ENCODE assay signal across 12 cellular contexts in the genomic region with DNA sequence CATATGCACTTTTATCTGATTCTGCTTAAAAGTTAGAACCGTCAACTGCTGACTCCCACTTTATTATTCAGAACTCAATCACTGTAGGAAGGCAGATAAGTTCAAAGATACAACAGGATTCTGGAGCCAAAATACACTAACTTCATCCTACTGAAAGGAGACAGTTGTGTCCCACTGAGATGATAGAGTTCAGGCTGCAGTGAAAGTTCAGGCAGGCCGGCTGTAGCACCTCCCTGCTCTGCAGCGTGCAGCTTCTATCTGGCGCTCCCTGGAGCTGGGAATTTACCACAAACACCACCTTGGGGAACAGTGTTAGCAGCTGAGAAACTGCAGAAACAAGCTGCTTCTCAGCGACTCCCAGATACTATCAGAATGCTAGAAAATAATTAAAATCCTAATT. TPM values are rescaled to one million over a fixed set of nuclear protein-coding genes. Genes with fewer than 3 reads are reported as not detected.
A peak's percentile ranks its signal among the peaks of the same experiment; 100 is the strongest.
DNase-seq lines count a peak whose midpoint lies in the region; ATAC-seq and TF ChIP-seq lines count a peak whose summit lies in the region.
"Had no signal": no experiment of that assay in that cellular context is flagged by ENCODE, and none has a peak within 500 bp of the region (broad histone marks: within the 10 kb centered on the region; RNA-seq: fewer than 3 reads in every experiment).

No MANE protein-coding gene starts in this region.

- no peak overlapping the region for H2BK5ac ChIP-seq in neuronal stem cell (ENCODE audit: low read length)

- no peak overlapping the region for H4K8ac ChIP-seq in neuronal stem cell (ENCODE audit: low read depth, low read length)

- ATAC-seq in GM21515 (IDR thresholded peaks at IDR 0.05; ENCODE audit: unreplicated experiment) = no peak

- no peaks in the 10 kb centered on the region for H3K36me3 ChIP-seq in fibroblast of lung (ENCODE audit: control insufficient read depth, insufficient read depth, low read length)
- no peaks in the 10 kb centered on the region for H3K36me3 ChIP-seq in neuronal stem cell (replicated peaks in 1 of 2; ENCODE audit: control insufficient read depth in 2 of 2, insufficient read depth in 2 of 2, low read length in 2 of 2)
- no peaks in the 10 kb centered on the region for H3K36me3 ChIP-seq in tibial artery

- no peaks in the 10 kb centered on the region for H3K79me1 ChIP-seq in neuronal stem cell (ENCODE audit: low read depth, low read length)

- H3K18ac ChIP-seq in neuronal stem cell (ENCODE audit: low read length) = no peak overlapping the region

- H2BK120ac ChIP-seq in neuronal stem cell (ENCODE audit: low read depth, low read length) = no peak overlapping the region

- no peak overlapping the region for H2BK12ac ChIP-seq in neuronal stem cell (ENCODE audit: low read length)

- H4K20me1 ChIP-seq in fibroblast of lung (ENCODE audit: control insufficient read depth, extremely low read depth, insufficient read depth, low read length) = no peaks in the 10 kb centered on the region

- DNase-seq in EH (ENCODE audit: low read depth) = peak; percentile 32
- peak; percentile 25 for DNase-seq in NCI-H2227 treated with DMSO at 0.1 percent for 48 hours (lab: John Stamatoyannopoulos, UW)
- DNase-seq in fibroblast of lung (ENCODE audit: low read depth in 2 of 2) = peak; percentile 57 to 61
- peak; percentile 30 for DNase-seq in neuronal stem cell (ENCODE audit: low spot score)
- DNase-seq in cortex of kidney (lab: John Stamatoyannopoulos, UW) = no peak
- no peak for DNase-seq in KG1 (lab: John Stamatoyannopoulos, UW)
- no peak for DNase-seq in tibial artery
- DNase-seq: activated gamma-delta T cell treated with Interleukin-2 at 50 U/mL for 16 hours, DMS79 treated with DMSO at 0.1 percent for 48 hours had no signal

- H3K4me2 ChIP-seq in fibroblast of lung (ENCODE audit: extremely low read depth, insufficient read depth, low read length) (no peak overlapping the region), neuronal stem cell (ENCODE audit: insufficient read depth, low read length, poor library complexity, severe bottlenecking) (no peak overlapping the region)
- H3K4me2 ChIP-seq: KMS-11 had no signal

- H3K27me3 ChIP-seq in fibroblast of lung (ENCODE audit: control insufficient read depth, insufficient read depth, low read length) (no peaks in the 10 kb centered on the region), neuronal stem cell (ENCODE audit: control insufficient read depth in 3 of 3, insufficient read depth in 3 of 3, low read depth in 1 of 3, low read length in 3 of 3) (no peaks in the 10 kb centered on the region), tibial artery (no peaks in the 10 kb centered on the region)

- H4K91ac ChIP-seq in neuronal stem cell (ENCODE audit: low read depth, low read length, poor library complexity) = no peak overlapping the region

- H3K9ac ChIP-seq in fibroblast of lung (ENCODE audit: insufficient read depth, low read length) = no peak overlapping the region
- H3K9ac ChIP-seq in neuronal stem cell (ENCODE audit: low read depth, low read length, poor library complexity) = no peak overlapping the region
- H3K9ac ChIP-seq: KMS-11 had no signal

- no peak overlapping the region for H2BK15ac ChIP-seq in neuronal stem cell (ENCODE audit: low read length)

- H3K4me3 ChIP-seq in fibroblast of lung (replicated peaks in 1 of 4; ENCODE audit: control extremely low read depth in 1 of 4, insufficient read depth in 1 of 4, low read depth in 3 of 4, low read length in 4 of 4) = no peak overlapping the region
- no peak overlapping the region for H3K4me3 ChIP-seq in neuronal stem cell (ENCODE audit: low read length in 2 of 2)
- H3K4me3 ChIP-seq in tibial artery = no peak overlapping the region
- H3K4me3 ChIP-seq: lung had no signal

- no peak overlapping the region for H2AK5ac ChIP-seq in neuronal stem cell (ENCODE audit: low read depth, low read length)

- no CpG with 5 or more reads among the region's 5 CpGs for WGBS in neuronal stem cell (ENCODE audit: extremely low coverage in 2 of 2, insufficient read length in 2 of 2, insufficient replicate concordance in 1 of 2), 2 donors

- H3K14ac ChIP-seq in neuronal stem cell (ENCODE audit: low read length) = no peak overlapping the region

- H3K27ac ChIP-seq in fibroblast of lung (ENCODE audit: insufficient read depth, low read length) (no peak overlapping the region), neuronal stem cell (replicated peaks; ENCODE audit: low read length) (no peak overlapping the region), tibial artery (no peak overlapping the region)
- H3K27ac ChIP-seq: KMS-11 had no signal

- intact Hi-C loops in tibial artery (cut with DNase I; ENCODE audit: low total_unique reads) = no loop called here

- H3K9me3 ChIP-seq in fibroblast of lung (ENCODE audit: control insufficient read depth, insufficient read depth, low read depth, low read length) (no peaks in the 10 kb centered on the region), neuronal stem cell (replicated peaks in 1 of 2; ENCODE audit: control insufficient read depth in 2 of 2, insufficient read depth in 1 of 2, low read depth in 1 of 2, low read length in 2 of 2) (no peaks in the 10 kb centered on the region), tibial artery (no peaks in the 10 kb centered on the region)

- H3K79me2 ChIP-seq in fibroblast of lung (ENCODE audit: control insufficient read depth, insufficient read depth, low read length) = no peaks in the 10 kb centered on the region

- peak overlapping the region; percentile 66 for H2AFZ ChIP-seq in fibroblast of lung (ENCODE audit: low read length)
- peak overlapping the region; percentile 35 for H2AFZ ChIP-seq in neuronal stem cell (ENCODE audit: low read length)

- H3K4ac ChIP-seq in neuronal stem cell (ENCODE audit: low read length) = no peak overlapping the region

- TF ChIP-seq CTCF in fibroblast of lung (conservative IDR thresholded peaks at IDR 0.05 in 1 of 2, IDR thresholded peaks at IDR 0.05 in 1 of 2; ENCODE audit: low read depth in 1 of 2, low read length in 2 of 2) = peak; percentile 14 to 36
- no peak for TF ChIP-seq CTCF in tibial artery (IDR thresholded peaks at IDR 0.05)

- H3K4me1 ChIP-seq in fibroblast of lung (ENCODE audit: control insufficient read depth, extremely low read depth, insufficient read depth, low read length) (no peaks in the 10 kb centered on the region), neuronal stem cell (ENCODE audit: control insufficient read depth in 2 of 2, insufficient read depth in 1 of 2, low read depth in 1 of 2, low read length in 2 of 2) (no peaks in the 10 kb centered on the region), tibial artery (no peaks in the 10 kb centered on the region)

- H3K23ac ChIP-seq in neuronal stem cell (ENCODE audit: low read depth, low read length, poor library complexity) = no peak overlapping the region

RNA-seq across cellular contexts. Expression of a gene that starts 52.5 kb away (rescaled TPM):
- 13.0 and 16.7 TPM in 2 replicates for total RNA-seq in fibroblast of lung
- polyA plus RNA-seq in fibroblast of lung = 8.5 and 9.1 TPM in 2 replicates
- 6.2 and 6.9 TPM in 2 replicates for polyA plus RNA-seq in fibroblast of lung (2012)
- 0.24 and 0.96 TPM in 2 replicates for polyA minus RNA-seq in fibroblast of lung (ENCODE audit: low replicate concordance)
- 4.6 TPM for polyA plus RNA-seq in neuronal stem cell (2013, experiment 1 of 2)
- polyA plus RNA-seq in neuronal stem cell (2013, experiment 2 of 2) = 4.5 TPM

Comparison
In these comparisons a context has a peak if more than half of its experiments do, and no peak if none do; other contexts are left out.
1. DNase-seq: peak in EH (single experiment), NCI-H2227 treated with DMSO at 0.1 percent for 48 hours (single experiment), fibroblast of lung (2 of 2) and neuronal stem cell (single experiment); none in cortex of kidney (single experiment), KG1 (single experiment) and tibial artery (0 of 2).
2. CTCF ChIP-seq: peak in fibroblast of lung (2 of 2); none in tibial artery (0 of 2).